Comparison of ENCODE assay signal across 8 cellular contexts in the genomic region with DNA sequence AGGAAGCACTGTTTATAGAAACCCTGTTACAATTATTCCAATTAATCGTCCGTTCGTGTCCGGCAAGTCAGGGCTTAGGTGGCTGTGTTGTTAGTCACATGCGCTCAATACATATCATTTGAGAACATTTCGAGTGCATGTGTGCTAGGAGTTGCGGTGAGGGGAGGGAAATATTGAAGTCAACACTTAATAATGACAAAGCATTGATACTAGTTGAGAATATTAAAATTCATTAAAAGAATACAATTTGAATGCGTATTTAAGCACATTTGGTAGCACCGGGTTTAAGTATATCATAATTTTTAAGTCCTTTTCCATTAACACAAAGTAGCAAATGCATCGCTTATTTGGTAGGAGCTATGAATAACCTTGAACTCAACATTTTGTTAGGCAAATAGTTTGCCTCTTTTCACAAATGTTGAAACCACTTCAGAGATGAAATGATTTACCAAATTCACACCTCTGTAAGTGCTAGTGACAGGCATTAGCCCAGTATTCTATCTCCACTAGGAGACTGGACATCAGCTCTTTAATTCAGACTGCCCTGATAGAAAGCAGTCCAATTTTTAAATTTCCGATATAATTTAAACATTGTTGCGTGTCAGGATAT. TPM values are rescaled to one million over a fixed set of nuclear protein-coding genes. Genes with fewer than 3 reads are reported as not detected.
A peak's percentile ranks its signal among the peaks of the same experiment; 100 is the strongest.
DNase-seq lines count a peak whose midpoint lies in the region; ATAC-seq and TF ChIP-seq lines count a peak whose summit lies in the region.

No MANE protein-coding gene starts in this region.

- H3K27me3 Mint-ChIP-seq in activated CD4-positive, alpha-beta T cell treated with anti-CD3 and anti-CD28 coated beads, Interleukin-2, amount 10 ng/mL, durations not matched to agents 24 days and 14 days = no peaks in the 10 kb centered on the region

- no peaks in the 10 kb centered on the region for H3K9me3 Mint-ChIP-seq in activated CD4-positive, alpha-beta T cell treated with anti-CD3 and anti-CD28 coated beads, Interleukin-2, amount 10 ng/mL, durations not matched to agents 24 days and 14 days
- H3K9me3 Mint-ChIP-seq in activated naive CD4-positive, alpha-beta T cell treated with anti-CD3 and anti-CD28 coated beads, Interleukin-2, amount 50 U/mL, for 72 hours = no peaks in the 10 kb centered on the region

- peak overlapping the region; percentile 98 for H3K27ac Mint-ChIP-seq in activated CD4-positive, alpha-beta T cell treated with anti-CD3 and anti-CD28 coated beads, Interleukin-2, amount 10 ng/mL, durations not matched to agents 24 days and 14 days
- H3K27ac Mint-ChIP-seq in activated naive CD4-positive, alpha-beta T cell treated with anti-CD3 and anti-CD28 coated beads, Interleukin-2, amount 50 U/mL, for 72 hours = peak overlapping the region; percentile 97 to 100

- peaks cover 9% of the 10 kb centered on the region for H3K4me1 ChIP-seq in testis

- H3K36me3 Mint-ChIP-seq in activated CD4-positive, alpha-beta T cell treated with anti-CD3 and anti-CD28 coated beads, Interleukin-2, amount 10 ng/mL, durations not matched to agents 24 days and 14 days (ENCODE audit: low read depth) = peaks cover 40% of the 10 kb centered on the region
- H3K36me3 Mint-ChIP-seq in activated naive CD4-positive, alpha-beta T cell treated with anti-CD3 and anti-CD28 coated beads, Interleukin-2, amount 50 U/mL, for 72 hours = peaks cover 41 to 48% of the 10 kb centered on the region in 2 donors

- WGBS in testis, 2 donors = 7 to 11% methylated on average over 10 to 12 of the region's 12 CpGs

- no peak for DNase-seq in activated CD4-positive, alpha-beta T cell treated with anti-CD3 and anti-CD28 coated beads, Interleukin-2, amount 10 ng/mL, durations not matched to agents 24 days and 14 days
- DNase-seq in activated CD4-positive, alpha-beta T cell treated with anti-CD3 and anti-CD28 coated beads for 48 hours = no peak
- no peak for DNase-seq in activated naive CD4-positive, alpha-beta T cell treated with anti-CD3 and anti-CD28 coated beads, Interleukin-2, amount 50 U/mL, for 72 hours (ENCODE audit: low spot score in 2 of 2)
- DNase-seq in kidney epithelial cell (ENCODE audit: low read depth) (no peak), testis (no peak), NCI-H774 (lab: John Stamatoyannopoulos, UW) (no peak)

- peaks cover 40% of the 10 kb centered on the region for H3K4me1 Mint-ChIP-seq in activated CD4-positive, alpha-beta T cell treated with anti-CD3 and anti-CD28 coated beads, Interleukin-2, amount 10 ng/mL, durations not matched to agents 24 days and 14 days

- H3K27me3 ChIP-seq in kidney epithelial cell (ENCODE audit: control insufficient read depth, insufficient read depth, low read length) = no peaks in the 10 kb centered on the region
- no peaks in the 10 kb centered on the region for H3K27me3 ChIP-seq in testis

- no peak for ATAC-seq in activated naive CD4-positive, alpha-beta T cell treated with anti-CD3 and anti-CD28 coated beads, Interleukin-2, amount 50 U/mL, for 72 hours
- ATAC-seq in GM18873 (IDR thresholded peaks at IDR 0.05; ENCODE audit: low FRiP score, unreplicated experiment) = no peak
- ATAC-seq in GM18502 (IDR thresholded peaks at IDR 0.05; ENCODE audit: poor library complexity, unreplicated experiment) = no peak

- peak overlapping the region; percentile 95 for H3K4me3 Mint-ChIP-seq in activated CD4-positive, alpha-beta T cell treated with anti-CD3 and anti-CD28 coated beads, Interleukin-2, amount 10 ng/mL, durations not matched to agents 24 days and 14 days

- intact Hi-C loops in activated CD4-positive, alpha-beta T cell treated with anti-CD3 and anti-CD28 coated beads, Interleukin-2, amount 10 ng/mL, durations not matched to agents 24 days and 14 days (cut with micrococcal nuclease) = loop anchor here (1.0 to 5.0 kb wide), 7 partner anchors 30 to 506 kb away; a partner anchor contains a TSS
- intact Hi-C loops in testis (cut with DNase I; ENCODE audit: low total_unique reads) = no loop called here

- TF ChIP-seq CTCF in kidney epithelial cell (IDR thresholded peaks at IDR 0.05; ENCODE audit: insufficient read depth, low read length, poor library complexity, severe bottlenecking) = no peak
- TF ChIP-seq CTCF in testis (IDR thresholded peaks at IDR 0.05) = no peak

- peak overlapping the region; percentile 93 for H3K27ac ChIP-seq in testis

- no peaks in the 10 kb centered on the region for H3K9me3 ChIP-seq in testis

- no peaks in the 10 kb centered on the region for H3K36me3 ChIP-seq in kidney epithelial cell (ENCODE audit: control insufficient read depth, insufficient read depth, low read length)
- H3K36me3 ChIP-seq in testis (ENCODE audit: low read depth, missing control alignments) = no peaks in the 10 kb centered on the region

- H3K4me3 ChIP-seq in kidney epithelial cell (ENCODE audit: low read depth, low read length) (peak overlapping the region; percentile 88), testis (peak overlapping the region; percentile 89 to 91)

- TF ChIP-seq POLR2A in testis (IDR thresholded peaks at IDR 0.05) = no peak

RNA-seq across cellular contexts. Expression of a gene that starts 1.1 kb away (rescaled TPM):
- total RNA-seq in activated CD4-positive, alpha-beta T cell treated with anti-CD3 and anti-CD28 coated beads, Interleukin-2, amount 10 ng/mL, durations not matched to agents 24 days and 14 days = 619 and 630 TPM in 2 replicates
- total RNA-seq in activated naive CD4-positive, alpha-beta T cell treated with anti-CD3 and anti-CD28 coated beads, Interleukin-2, amount 50 U/mL, for 72 hours = 100 to 1,000 TPM; 354 to 447 TPM
- 211 and 234 TPM in 2 replicates for total RNA-seq in kidney epithelial cell
- 100 to 1,000 TPM; 180 to 185 TPM for total RNA-seq in testis
- polyA plus RNA-seq in testis (ENCODE audit: insufficient read depth, low read depth, low replicate concordance) = 237 TPM
